Comparison of ENCODE assay signal across 1 cellular context in genomic region chr9:70119786-70120185, GRCh38.
TF ChIP-seq lines count a peak whose summit lies in the region.

No MANE protein-coding gene starts in this region.

TF ChIP-seq in H1, 55 proteins besides CTCF, POLR2A, EP300 and RAD21:
- TF ChIP-seq RNF2 (IDR thresholded peaks at IDR 0.05; ENCODE audit: borderline replicate concordance, low read depth, low read length, missing control alignments, poor library complexity, severe bottlenecking) (no peak), CTBP2 (IDR thresholded peaks at IDR 0.05; ENCODE audit: borderline replicate concordance, insufficient read depth, insufficient read length, low read length) (no peak), BACH1 (IDR thresholded peaks at IDR 0.05; ENCODE audit: low read length) (no peak), EGR1 (IDR thresholded peaks at IDR 0.05; ENCODE audit: borderline replicate concordance, low read depth, low read length) (no peak), HDAC6 (IDR thresholded peaks at IDR 0.05; ENCODE audit: low read depth, low read length) (no peak), NANOG (IDR thresholded peaks at IDR 0.05; ENCODE audit: insufficient read depth, low read depth, low read length, poor library complexity, severe bottlenecking) (no peak), SRF (IDR thresholded peaks at IDR 0.05; ENCODE audit: low read depth, low read length) (no peak), CBX8 (IDR thresholded peaks at IDR 0.05; ENCODE audit: borderline replicate concordance, low read depth, low read length) (no peak)
